In the genomic region with DNA sequence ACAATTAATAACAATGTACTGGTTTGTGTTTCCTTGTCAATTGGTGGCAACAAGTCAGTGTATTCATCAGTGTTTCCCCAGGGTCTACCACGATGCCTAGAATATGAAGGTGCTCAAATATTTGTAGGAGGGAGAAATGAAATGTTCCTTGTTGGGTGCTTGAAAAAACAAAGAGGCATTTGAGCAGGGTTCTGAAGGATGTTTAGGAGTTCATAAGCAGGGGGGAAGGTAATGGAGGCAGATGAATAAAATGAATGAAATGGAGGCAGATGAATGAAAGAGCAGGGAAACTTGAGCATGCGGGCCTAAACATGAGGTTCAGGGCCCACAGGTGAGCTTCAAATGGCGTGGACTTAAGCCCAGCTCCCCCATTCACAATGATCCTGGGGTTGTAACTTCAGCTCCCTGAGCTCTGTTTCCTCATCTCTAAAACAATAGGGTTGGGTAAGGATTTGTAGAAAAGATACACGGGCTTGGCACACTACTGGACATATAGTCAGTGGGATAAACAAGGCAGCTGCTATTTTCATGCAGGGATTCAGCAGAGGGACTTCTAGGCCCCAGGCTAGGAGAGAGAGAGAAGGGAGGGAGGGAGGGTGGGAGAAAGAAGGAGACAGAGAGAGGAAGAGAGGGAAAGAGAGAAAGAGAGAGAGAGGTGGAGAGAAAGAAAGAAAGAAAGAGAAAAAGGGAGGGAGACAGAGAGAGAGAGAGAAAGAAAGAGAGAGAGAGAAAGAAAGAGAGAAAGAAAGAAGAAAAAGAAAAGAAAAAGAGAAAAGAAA, we compare ENCODE assay signal across 18 cellular contexts.
DNase-seq lines count a peak whose midpoint lies in the region; ATAC-seq and TF ChIP-seq lines count a peak whose summit lies in the region.
"Had no signal": no experiment of that assay in that cellular context is flagged by ENCODE, and none has a peak within 500 bp of the region (broad histone marks: within the 10 kb centered on the region; RNA-seq: fewer than 3 reads in every experiment).

No MANE protein-coding gene starts in this region.

- H3K27ac Mint-ChIP-seq in CD14-positive monocyte: peak overlapping the region in 6 of 7 donors; percentile 79 to 97 (median 94)
- H3K27ac Mint-ChIP-seq in activated CD4-positive, alpha-beta memory T cell treated with anti-CD3 and anti-CD28 coated beads for 36 hours: no peak overlapping the region
- H3K27ac Mint-ChIP-seq: activated CD4-positive, alpha-beta T cell treated with anti-CD3 and anti-CD28 coated beads, Interleukin-2, amount 10 ng/mL, durations not matched to agents 24 days and 14 days; activated naive CD4-positive, alpha-beta T cell treated with anti-CD3 and anti-CD28 coated beads, Interleukin-2, amount 50 U/mL, for 24 hours; HFFc6; natural killer cell treated with Interleukin-12 subunit alpha and Interleukin-12 subunit beta and Interleukin-15 and Interleukin-18, amount 100 ng/mL, for 72 hours had no signal

- H3K9me3 ChIP-seq in PC-3 (ENCODE audit: low read length) (no peaks in the 10 kb centered on the region), sigmoid colon (no peaks in the 10 kb centered on the region)
- H3K9me3 ChIP-seq: BE2C, body of pancreas had no signal

- H3K9me2 ChIP-seq in PC-3 (replicated peaks; ENCODE audit: low read length): no peaks in the 10 kb centered on the region

- H4K20me1 ChIP-seq in PC-3 (ENCODE audit: low read length): no peaks in the 10 kb centered on the region

- TF ChIP-seq CTCF in CD14-positive monocyte (IDR thresholded peaks at IDR 0.05) (peak; percentile 17), PC-3 (conservative IDR thresholded peaks at IDR 0.05; ENCODE audit: low read depth, low read length) (no peak), fibroblast of pulmonary artery (IDR thresholded peaks at IDR 0.05; ENCODE audit: low read length, missing control alignments) (no peak), sigmoid colon (IDR thresholded peaks at IDR 0.05) (no peak)

- no peaks in the 10 kb centered on the region for H3K36me3 Mint-ChIP-seq in CD14-positive monocyte
- no peaks in the 10 kb centered on the region for H3K36me3 Mint-ChIP-seq in activated CD4-positive, alpha-beta memory T cell treated with anti-CD3 and anti-CD28 coated beads for 36 hours
- H3K36me3 Mint-ChIP-seq: activated naive CD4-positive, alpha-beta T cell treated with anti-CD3 and anti-CD28 coated beads, Interleukin-2, amount 50 U/mL, for 24 hours; natural killer cell treated with Interleukin-12 subunit alpha and Interleukin-12 subunit beta and Interleukin-15 and Interleukin-18, amount 100 ng/mL, for 72 hours had no signal

- no peak for TF ChIP-seq EP300 in sigmoid colon (IDR thresholded peaks at IDR 0.05)

- no peak overlapping the region for H3K9ac ChIP-seq in PC-3 (ENCODE audit: low read length)

- no peak for DNase-seq in CD14-positive monocyte (ENCODE audit: low spot score)
- DNase-seq in PC-3: no peak
- peak; percentile 63 for DNase-seq in fibroblast of pulmonary artery (ENCODE audit: low read depth)
- DNase-seq in sigmoid colon: no peak
- no peak for DNase-seq in activated CD4-positive, alpha-beta memory T cell treated with anti-CD3 and anti-CD28 coated beads for 36 hours
- DNase-seq in kidney glomerular epithelial cell (lab: John Stamatoyannopoulos, UW): no peak
- no peak for DNase-seq in NCI-H2081 (lab: John Stamatoyannopoulos, UW)
- DNase-seq: activated CD4-positive, alpha-beta T cell treated with anti-CD3 and anti-CD28 coated beads, Interleukin-2, amount 10 ng/mL, durations not matched to agents 24 days and 14 days; activated T-cell treated with anti-CD3 and anti-CD28 coated beads, Interleukin-2, amount 50 U/mL, for 1 hour; BE2C; HFFc6; NCI-H1694; NCI-H446 treated with DMSO at 0.1 percent for 48 hours; retina had no signal

- intact Hi-C loops in CD14-positive monocyte (cut with micrococcal nuclease): loop anchor here (2.0 to 5.0 kb wide), 2 partner anchors 33 to 74 kb away; a partner anchor contains a TSS
- intact Hi-C loops in PC-3 (cut with micrococcal nuclease): no loop called here
- intact Hi-C loops in sigmoid colon (cut with DNase I): no loop called here
- intact Hi-C loops in activated CD4-positive, alpha-beta memory T cell treated with anti-CD3 and anti-CD28 coated beads for 36 hours (cut with micrococcal nuclease): no loop called here

- peaks cover 0 to 8% (median 0%) of the 10 kb centered on the region in 3 donors for H3K27me3 Mint-ChIP-seq in CD14-positive monocyte (ENCODE audit: low read depth in 3 of 3)
- peaks cover 12% of the 10 kb centered on the region for H3K27me3 Mint-ChIP-seq in activated CD4-positive, alpha-beta memory T cell treated with anti-CD3 and anti-CD28 coated beads for 36 hours
- H3K27me3 Mint-ChIP-seq: activated CD4-positive, alpha-beta T cell treated with anti-CD3 and anti-CD28 coated beads, Interleukin-2, amount 10 ng/mL, durations not matched to agents 24 days and 14 days had no signal

- ATAC-seq in PC-3: no peak
- no peak for ATAC-seq in GM21526 (IDR thresholded peaks at IDR 0.05; ENCODE audit: low FRiP score, unreplicated experiment)
- ATAC-seq: natural killer cell treated with Interleukin-12 subunit alpha and Interleukin-12 subunit beta and Interleukin-15 and Interleukin-18, amount 100 ng/mL, for 72 hours had no signal

- H3K4me1 ChIP-seq in PC-3 (ENCODE audit: insufficient read depth, low read length): peaks cover 10% of the 10 kb centered on the region; the same call in 1 of the 2 replicates
- peaks cover 0 to 7% (median 0%) of the 10 kb centered on the region in 4 donors for H3K4me1 ChIP-seq in sigmoid colon
- H3K4me1 ChIP-seq: BE2C, body of pancreas had no signal

- POLR2A ChIA-PET in PC-3 (lab: Charles Lee; ENCODE audit: unreplicated experiment): no interaction called here
- POLR2A ChIA-PET in activated CD4-positive, alpha-beta memory T cell treated with anti-CD3 and anti-CD28 coated beads for 36 hours (lab: Charles Lee): no interaction called here

- no TSS peak for BruUV-seq in PC-3 (replicated peaks; lab: Mats Ljungman, UMichigan)

- peaks cover 38% of the 10 kb centered on the region for H3K4me1 Mint-ChIP-seq in CD14-positive monocyte
- no peaks in the 10 kb centered on the region for H3K4me1 Mint-ChIP-seq in activated CD4-positive, alpha-beta memory T cell treated with anti-CD3 and anti-CD28 coated beads for 36 hours (ENCODE audit: low read depth)
- H3K4me1 Mint-ChIP-seq: activated CD4-positive, alpha-beta T cell treated with anti-CD3 and anti-CD28 coated beads, Interleukin-2, amount 10 ng/mL, durations not matched to agents 24 days and 14 days; activated naive CD4-positive, alpha-beta T cell treated with anti-CD3 and anti-CD28 coated beads, Interleukin-2, amount 50 U/mL, for 24 hours had no signal

- no peaks in the 10 kb centered on the region for H3K36me3 ChIP-seq in PC-3 (ENCODE audit: low read depth, low read length)
- no peaks in the 10 kb centered on the region for H3K36me3 ChIP-seq in sigmoid colon
- H3K36me3 ChIP-seq: BE2C had no signal

- H3K4me2 ChIP-seq in PC-3 (ENCODE audit: low read length): no peak overlapping the region

- H3K79me2 ChIP-seq in PC-3 (ENCODE audit: low read length): no peaks in the 10 kb centered on the region

- TF ChIP-seq POLR2A in sigmoid colon (IDR thresholded peaks at IDR 0.05): no peak

- H3K4me3 Mint-ChIP-seq in CD14-positive monocyte: no peak overlapping the region
- no peak overlapping the region for H3K4me3 Mint-ChIP-seq in activated CD4-positive, alpha-beta memory T cell treated with anti-CD3 and anti-CD28 coated beads for 36 hours
- H3K4me3 Mint-ChIP-seq: activated CD4-positive, alpha-beta T cell treated with anti-CD3 and anti-CD28 coated beads, Interleukin-2, amount 10 ng/mL, durations not matched to agents 24 days and 14 days; activated naive CD4-positive, alpha-beta T cell treated with anti-CD3 and anti-CD28 coated beads, Interleukin-2, amount 50 U/mL, for 24 hours; HFFc6; natural killer cell treated with Interleukin-12 subunit alpha and Interleukin-12 subunit beta and Interleukin-15 and Interleukin-18, amount 100 ng/mL, for 72 hours had no signal

- H3K9me3 Mint-ChIP-seq in CD14-positive monocyte: peaks cover 0 to 10% (median 3%) of the 10 kb centered on the region in 7 donors
- H3K9me3 Mint-ChIP-seq in activated CD4-positive, alpha-beta memory T cell treated with anti-CD3 and anti-CD28 coated beads for 36 hours: no peaks in the 10 kb centered on the region
- H3K9me3 Mint-ChIP-seq: activated naive CD4-positive, alpha-beta T cell treated with anti-CD3 and anti-CD28 coated beads, Interleukin-2, amount 50 U/mL, for 24 hours; HFFc6 had no signal

- H3K4me3 ChIP-seq in PC-3 (ENCODE audit: low read length) (no peak overlapping the region), fibroblast of pulmonary artery (replicated peaks; ENCODE audit: low read depth, low read length) (no peak overlapping the region), sigmoid colon (no peak overlapping the region)
- H3K4me3 ChIP-seq: body of pancreas had no signal

- CTCF ChIA-PET in PC-3 (lab: Charles Lee): no interaction called here
- CTCF ChIA-PET in activated CD4-positive, alpha-beta memory T cell treated with anti-CD3 and anti-CD28 coated beads for 36 hours (lab: Charles Lee): no interaction called here

- H3K27ac ChIP-seq in PC-3 (ENCODE audit: low read length): peak overlapping the region; percentile 34; the same call in 1 of the 2 replicates
- peak overlapping the region in 3 of 4 donors; percentile 31 to 67 (median 44) for H3K27ac ChIP-seq in sigmoid colon

- no peak overlapping the region for H2AFZ ChIP-seq in PC-3 (ENCODE audit: low read length)

- 80 to 88% methylated on average over 4 of the region's 4 CpGs for WGBS in sigmoid colon, 2 donors

- no peaks in the 10 kb centered on the region for H3F3A ChIP-seq in PC-3 (ENCODE audit: low read length, unreplicated experiment)

- no peaks in the 10 kb centered on the region for H3K27me3 ChIP-seq in PC-3 (ENCODE audit: low read length)
- no peaks in the 10 kb centered on the region for H3K27me3 ChIP-seq in sigmoid colon
- H3K27me3 ChIP-seq: BE2C, body of pancreas had no signal

Comparison
In these comparisons a context has a peak if more than half of its experiments do, and no peak if none do; other contexts are left out.
1. intact Hi-C loops: an anchor here in CD14-positive monocyte (2.0 to 5.0 kb wide); none called in PC-3, sigmoid colon and activated CD4-positive, alpha-beta memory T cell treated with anti-CD3 and anti-CD28 coated beads for 36 hours.